9 cellular contexts compared by ENCODE assay signal in genomic region chr14:61813101-61813596, GRCh38.
DNase-seq lines count a peak whose midpoint lies in the region; ATAC-seq, FAIRE-seq and TF ChIP-seq lines count a peak whose summit lies in the region.
"Had no signal": no experiment of that assay in that cellular context is flagged by ENCODE, and none has a peak within 500 bp of the region (broad histone marks: within the 10 kb centered on the region; RNA-seq: fewer than 3 reads in every experiment).

No MANE protein-coding gene starts in this region.

- peaks cover 25% of the 10 kb centered on the region in 2 donors for H3K27me3 ChIP-seq in duodenal mucosa (ENCODE audit: control insufficient read depth in 1 of 2, insufficient read depth in 2 of 2, low read length in 2 of 2)

- no peak overlapping the region for H3K9ac ChIP-seq in duodenal mucosa (ENCODE audit: low read depth in 1 of 2, low read length in 2 of 2)

- no peaks in the 10 kb centered on the region for H3K36me3 ChIP-seq in duodenal mucosa (ENCODE audit: control insufficient read depth in 1 of 2, insufficient read depth in 2 of 2, low read length in 2 of 2)

- H3K27ac ChIP-seq in duodenal mucosa (ENCODE audit: low read depth, low read length) = no peak overlapping the region
- H3K27ac ChIP-seq: epithelial cell of prostate had no signal

- no peaks in the 10 kb centered on the region for H3K9me3 ChIP-seq in duodenal mucosa (ENCODE audit: control insufficient read depth in 1 of 2, low read length in 2 of 2)

- no peaks in the 10 kb centered on the region for H3K9me3 Mint-ChIP-seq in nephron progenitor cell

- H3K4me3 Mint-ChIP-seq in nephron progenitor cell = peak overlapping the region; percentile 84

- H3K4me3 ChIP-seq in AG10803 (ENCODE audit: low read length) (peak overlapping the region; percentile 46; the same call in 1 of the 2 replicates), duodenal mucosa (ENCODE audit: low read depth in 1 of 2, low read length in 2 of 2) (peak overlapping the region; percentile 47 to 63)

- H3K36me3 Mint-ChIP-seq in nephron progenitor cell (ENCODE audit: low read depth) = no peaks in the 10 kb centered on the region

- ATAC-seq in GM21367 (IDR thresholded peaks at IDR 0.05; ENCODE audit: unreplicated experiment) (no peak), GM19035 (IDR thresholded peaks at IDR 0.05; ENCODE audit: unreplicated experiment) (no peak)

- no peak overlapping the region for H3K27ac Mint-ChIP-seq in nephron progenitor cell

- DNase-seq in AG10803 (ENCODE audit: low read depth) (no peak), HTR-8/SVneo (ENCODE audit: insufficient read length, low spot score) (no peak), nephron progenitor cell (no peak), 8988T (no peak), globus pallidus (ENCODE audit: low spot score) (no peak)

- H3K4me1 ChIP-seq in duodenal mucosa (ENCODE audit: control insufficient read depth in 1 of 2, insufficient read depth in 2 of 2, low read length in 2 of 2) = peaks cover 0 to 8% of the 10 kb centered on the region in 2 donors

- H3K4me1 Mint-ChIP-seq in nephron progenitor cell = peaks cover 11% of the 10 kb centered on the region

- peak; percentile 100 for FAIRE-seq in HTR-8/SVneo (lab: Jason Lieb, UNC)

- no peak for TF ChIP-seq CTCF in AG10803 (conservative IDR thresholded peaks at IDR 0.05; ENCODE audit: low read length)
- no peak for TF ChIP-seq CTCF in nephron progenitor cell (IDR thresholded peaks at IDR 0.05)

- H3K27me3 Mint-ChIP-seq in nephron progenitor cell (ENCODE audit: low read depth, poor library complexity) = peaks cover 90% of the 10 kb centered on the region
